In genomic region chr20:38489181-38489580, GRCh38 we compare ENCODE assay signal across 31 cellular contexts.
"Had no signal": no experiment of that assay in that cellular context is flagged by ENCODE, and none has a peak within 500 bp of the region (broad histone marks: within the 10 kb centered on the region; RNA-seq: fewer than 3 reads in every experiment).

No MANE protein-coding gene starts in this region.

- H3K27me3 ChIP-seq: brain microvascular endothelial cell, dorsolateral prefrontal cortex, esophagus squamous epithelium had no signal

- H3K27me3 Mint-ChIP-seq: activated B cell treated with CpG ODN at 0.5 μM for 24 hours; activated CD4-positive, alpha-beta memory T cell treated with anti-CD3 and anti-CD28 coated beads for 36 hours; activated CD4-positive, alpha-beta T cell treated with anti-CD3 and anti-CD28 coated beads for 36 hours; activated CD4-positive, alpha-beta T cell treated with anti-CD3 and anti-CD28 coated beads, Interleukin-2, amount 10 ng/mL, durations not matched to agents 24 days and 14 days; activated CD8-positive, alpha-beta memory T cell treated with anti-CD3 and anti-CD28 coated beads, Interleukin-2, amount 10 ng/mL, durations not matched to agents 7 days and 5 days; activated naive CD4-positive, alpha-beta T cell treated with anti-CD3 and anti-CD28 coated beads, Interleukin-2, amount 10 ng/mL, durations not matched to agents 7 days and 5 days; activated naive CD8-positive, alpha-beta T cell treated with anti-CD3 and anti-CD28 coated beads, Interleukin-2, amount 10 ng/mL, durations not matched to agents 7 days and 5 days; central memory CD8-positive, alpha-beta T cell; dendritic cell treated with granulocyte-macrophage colony-stimulating factor and Interleukin-4, amounts not matched to agents 40 ng/mL and 50 ng/mL, for 4 days; T-cell had no signal

- H3K4me1 Mint-ChIP-seq: activated CD4-positive, alpha-beta T cell treated with anti-CD3 and anti-CD28 coated beads, Interleukin-2, amount 10 ng/mL, durations not matched to agents 24 days and 14 days; activated naive CD4-positive, alpha-beta T cell treated with anti-CD3 and anti-CD28 coated beads, Interleukin-2, amount 10 ng/mL, durations not matched to agents 7 days and 5 days; activated naive CD8-positive, alpha-beta T cell treated with anti-CD3 and anti-CD28 coated beads, Interleukin-2, amount 10 ng/mL, durations not matched to agents 7 days and 5 days had no signal

- H3K4me3 Mint-ChIP-seq: activated B cell treated with CpG ODN at 0.5 μM for 24 hours; activated CD4-positive, alpha-beta memory T cell treated with anti-CD3 and anti-CD28 coated beads for 36 hours; activated CD4-positive, alpha-beta T cell treated with anti-CD3 and anti-CD28 coated beads for 36 hours; activated CD4-positive, alpha-beta T cell treated with anti-CD3 and anti-CD28 coated beads, Interleukin-2, amount 10 ng/mL, durations not matched to agents 24 days and 14 days; activated CD8-positive, alpha-beta memory T cell treated with anti-CD3 and anti-CD28 coated beads, Interleukin-2, amount 10 ng/mL, durations not matched to agents 7 days and 5 days; activated CD8-positive, alpha-beta T cell treated with anti-CD3 and anti-CD28 coated beads, Interleukin-2, amount 10 ng/mL, durations not matched to agents 7 days and 5 days; activated naive CD4-positive, alpha-beta T cell treated with anti-CD3 and anti-CD28 coated beads, Interleukin-2, amount 10 ng/mL, durations not matched to agents 7 days and 5 days; activated naive CD8-positive, alpha-beta T cell treated with anti-CD3 and anti-CD28 coated beads, Interleukin-2, amount 10 ng/mL, durations not matched to agents 7 days and 5 days; activated T-helper 1 cell treated with anti-CD3 and anti-CD28 coated beads, Interleukin-12 subunit alpha, Interleukin-12 subunit beta, Interleukin-2, Interleukin-4 antibody, amounts not matched to agents 30 ng/mL and 10 ng/mL and 1 ng/mL, durations not matched to agents 14 hours and 24 hours and 36 hours; central memory CD8-positive, alpha-beta T cell; dendritic cell treated with granulocyte-macrophage colony-stimulating factor and Interleukin-4, amounts not matched to agents 40 ng/mL and 50 ng/mL, for 4 days; T-cell; T-helper 1 cell treated with Interleukin-12 subunit alpha and Interleukin-12 subunit beta and Interleukin-4 antibody, amounts not matched to agents 30 μg/mL and 1 μg/mL, for 36 hours; T-helper 2 cell treated with Interferon-gamma antibody and Interleukin-4, amounts not matched to agents 5 μg/mL and 100 μg/mL, for 36 hours had no signal

- H3K9me3 Mint-ChIP-seq: activated B cell treated with CpG ODN at 0.5 μM for 24 hours; activated CD4-positive, alpha-beta memory T cell treated with anti-CD3 and anti-CD28 coated beads for 36 hours; activated CD4-positive, alpha-beta T cell treated with anti-CD3 and anti-CD28 coated beads, Interleukin-2, amount 10 ng/mL, durations not matched to agents 24 days and 14 days; activated naive CD4-positive, alpha-beta T cell treated with anti-CD3 and anti-CD28 coated beads, Interleukin-2, amount 10 ng/mL, durations not matched to agents 7 days and 5 days; activated naive CD4-positive, alpha-beta T cell treated with anti-CD3 and anti-CD28 coated beads, Interleukin-2, amount 50 U/mL, for 72 hours; activated naive CD8-positive, alpha-beta T cell treated with anti-CD3 and anti-CD28 coated beads, Interleukin-2, amount 10 ng/mL, durations not matched to agents 7 days and 5 days; activated T-helper 1 cell treated with anti-CD3 and anti-CD28 coated beads, Interleukin-12 subunit alpha, Interleukin-12 subunit beta, Interleukin-2, Interleukin-4 antibody, amounts not matched to agents 30 ng/mL and 10 ng/mL and 1 ng/mL, durations not matched to agents 14 hours and 24 hours and 36 hours; central memory CD8-positive, alpha-beta T cell; dendritic cell treated with granulocyte-macrophage colony-stimulating factor and Interleukin-4, amounts not matched to agents 40 ng/mL and 50 ng/mL, for 4 days; T-cell; T-helper 1 cell treated with Interleukin-12 subunit alpha and Interleukin-12 subunit beta and Interleukin-4 antibody, amounts not matched to agents 30 μg/mL and 1 μg/mL, for 36 hours; T-helper 2 cell treated with Interferon-gamma antibody and Interleukin-4, amounts not matched to agents 5 μg/mL and 100 μg/mL, for 36 hours had no signal

- DNase-seq: activated B cell treated with CpG ODN at 0.5 μM for 24 hours; activated CD4-positive, alpha-beta memory T cell treated with anti-CD3 and anti-CD28 coated beads for 36 hours; activated CD4-positive, alpha-beta T cell treated with anti-CD3 and anti-CD28 coated beads for 36 hours; activated CD4-positive, alpha-beta T cell treated with anti-CD3 and anti-CD28 coated beads, Interleukin-2, amount 10 ng/mL, durations not matched to agents 24 days and 14 days; activated CD4-positive, CD25-positive, alpha-beta regulatory T cell treated with anti-CD3 and anti-CD28 coated beads, Interleukin-2, amount 50 U/mL, for 72 hours; activated CD8-positive, alpha-beta memory T cell treated with anti-CD3 and anti-CD28 coated beads, Interleukin-2, amount 10 ng/mL, durations not matched to agents 7 days and 5 days; activated CD8-positive, alpha-beta memory T cell treated with anti-CD3 and anti-CD28 coated beads, Interleukin-2, amount 50 U/mL, for 4 hours; activated CD8-positive, alpha-beta T cell treated with anti-CD3 and anti-CD28 coated beads, Interleukin-2, amount 10 ng/mL, durations not matched to agents 7 days and 5 days; activated gamma-delta T cell; activated naive CD4-positive, alpha-beta T cell; activated naive CD4-positive, alpha-beta T cell treated with anti-CD3 and anti-CD28 coated beads, Interleukin-2, amount 10 ng/mL, durations not matched to agents 7 days and 5 days; activated naive CD8-positive, alpha-beta T cell treated with anti-CD3 and anti-CD28 coated beads, Interleukin-2, amount 10 ng/mL, durations not matched to agents 7 days and 5 days; activated T-cell treated with anti-CD3 and anti-CD28 coated beads, Interleukin-2, amount 50 U/mL, for 1 hour; activated T-cell treated with anti-CD3 and anti-CD28 coated beads, Interleukin-2, amount 50 U/mL, for 48 hours; brain microvascular endothelial cell; dorsolateral prefrontal cortex; effector memory CD4-positive, alpha-beta T cell; erythroblast; esophagus squamous epithelium; foreskin melanocyte; head of caudate nucleus; T-cell; T1000; WERI-Rb-1 had no signal

- H3K27ac Mint-ChIP-seq: activated B cell treated with CpG ODN at 0.5 μM for 24 hours; activated CD4-positive, alpha-beta memory T cell treated with anti-CD3 and anti-CD28 coated beads for 36 hours; activated CD4-positive, alpha-beta T cell treated with anti-CD3 and anti-CD28 coated beads for 36 hours; activated CD4-positive, alpha-beta T cell treated with anti-CD3 and anti-CD28 coated beads, Interleukin-2, amount 10 ng/mL, durations not matched to agents 24 days and 14 days; activated CD8-positive, alpha-beta memory T cell treated with anti-CD3 and anti-CD28 coated beads, Interleukin-2, amount 10 ng/mL, durations not matched to agents 7 days and 5 days; activated CD8-positive, alpha-beta T cell treated with anti-CD3 and anti-CD28 coated beads, Interleukin-2, amount 10 ng/mL, durations not matched to agents 7 days and 5 days; activated naive CD4-positive, alpha-beta T cell treated with anti-CD3 and anti-CD28 coated beads, Interleukin-2, amount 10 ng/mL, durations not matched to agents 7 days and 5 days; activated naive CD4-positive, alpha-beta T cell treated with anti-CD3 and anti-CD28 coated beads, Interleukin-2, amount 50 U/mL, for 72 hours; activated naive CD8-positive, alpha-beta T cell treated with anti-CD3 and anti-CD28 coated beads, Interleukin-2, amount 10 ng/mL, durations not matched to agents 7 days and 5 days; activated T-helper 1 cell treated with anti-CD3 and anti-CD28 coated beads, Interleukin-12 subunit alpha, Interleukin-12 subunit beta, Interleukin-2, Interleukin-4 antibody, amounts not matched to agents 30 ng/mL and 10 ng/mL and 1 ng/mL, durations not matched to agents 14 hours and 24 hours and 36 hours; dendritic cell treated with granulocyte-macrophage colony-stimulating factor and Interleukin-4, amounts not matched to agents 40 ng/mL and 50 ng/mL, for 4 days; T-cell; T-helper 1 cell treated with Interleukin-12 subunit alpha and Interleukin-12 subunit beta and Interleukin-4 antibody, amounts not matched to agents 30 μg/mL and 1 μg/mL, for 36 hours; T-helper 2 cell treated with Interferon-gamma antibody and Interleukin-4, amounts not matched to agents 5 μg/mL and 100 μg/mL, for 36 hours had no signal

- H3K4me3 ChIP-seq: coronary artery, dorsolateral prefrontal cortex, esophagus squamous epithelium had no signal

- H3K27ac ChIP-seq: brain microvascular endothelial cell, coronary artery, dorsolateral prefrontal cortex, esophagus squamous epithelium, WERI-Rb-1 had no signal

- H3K9me3 ChIP-seq: esophagus squamous epithelium had no signal

- H3K4me1 ChIP-seq: esophagus squamous epithelium had no signal

- H3K36me3 Mint-ChIP-seq: activated naive CD4-positive, alpha-beta T cell treated with anti-CD3 and anti-CD28 coated beads, Interleukin-2, amount 50 U/mL, for 72 hours had no signal

- ATAC-seq: activated CD4-positive, alpha-beta T cell treated with anti-CD3 and anti-CD28 coated beads for 36 hours; activated CD8-positive, alpha-beta memory T cell treated with anti-CD3 and anti-CD28 coated beads, Interleukin-2, amount 10 ng/mL, durations not matched to agents 7 days and 5 days; activated CD8-positive, alpha-beta T cell treated with anti-CD3 and anti-CD28 coated beads, Interleukin-2, amount 10 ng/mL, durations not matched to agents 7 days and 5 days; activated naive CD4-positive, alpha-beta T cell treated with anti-CD3 and anti-CD28 coated beads, Interleukin-2, amount 50 U/mL, for 72 hours; T-cell had no signal
